Comparison of ENCODE assay signal across 8 cellular contexts in the genomic region with DNA sequence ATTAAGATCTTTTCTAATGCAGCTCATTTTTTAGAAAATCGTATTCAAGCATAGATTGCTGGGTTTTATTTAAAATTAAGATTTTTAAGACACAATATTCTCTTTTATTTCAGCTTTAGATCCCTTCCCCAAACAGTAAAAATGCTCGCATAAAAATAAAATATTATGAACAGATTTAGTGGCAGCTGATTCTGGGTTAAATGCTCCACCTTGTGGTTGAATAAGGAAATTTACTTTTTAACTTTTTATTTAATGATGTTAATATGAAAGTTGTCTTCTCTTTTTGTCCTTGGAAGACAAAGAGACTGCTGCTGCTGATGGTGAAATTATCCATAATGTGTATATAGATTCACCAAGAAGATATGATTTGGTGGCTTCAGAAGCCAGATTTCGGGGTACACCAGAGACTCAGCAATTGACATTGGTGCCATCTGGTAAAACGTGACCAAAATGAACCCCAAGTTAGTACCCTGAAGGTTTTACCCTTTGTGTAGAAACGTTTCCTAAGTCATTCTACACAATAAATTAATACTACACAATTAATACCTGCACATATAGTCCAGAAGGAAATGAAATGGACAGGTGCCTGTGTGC.
DNase-seq lines count a peak whose midpoint lies in the region; ATAC-seq and TF ChIP-seq lines count a peak whose summit lies in the region.

No MANE protein-coding gene starts in this region.

- in situ Hi-C loops in astrocyte of the spinal cord (cut with HindIII; ENCODE audit: low sequenced_read_pairs), result no loop called here

- H3K27me3 Mint-ChIP-seq in Calu3 (ENCODE audit: unreplicated experiment) (no peaks in the 10 kb centered on the region), mesothelial cell of epicardium (ENCODE audit: low read depth) (no peaks in the 10 kb centered on the region)
- H3K27me3 Mint-ChIP-seq in activated T-cell treated with anti-CD3 and anti-CD28 coated beads, Interleukin-2, amount 50 U/mL, for 4 hours (ENCODE audit: low read depth), result peaks cover 3% of the 10 kb centered on the region
- H3K27me3 Mint-ChIP-seq in activated T-cell treated with anti-CD3 and anti-CD28 coated beads, Interleukin-2, amount 50 U/mL, for 72 hours (ENCODE audit: low read depth), result no peaks in the 10 kb centered on the region

- H3K36me3 Mint-ChIP-seq in Calu3 (ENCODE audit: insufficient read depth, unreplicated experiment) (no peaks in the 10 kb centered on the region), mesothelial cell of epicardium (no peaks in the 10 kb centered on the region)
- no peaks in the 10 kb centered on the region for H3K36me3 Mint-ChIP-seq in activated T-cell treated with anti-CD3 and anti-CD28 coated beads, Interleukin-2, amount 50 U/mL, for 4 hours (ENCODE audit: insufficient read depth)
- H3K36me3 Mint-ChIP-seq in activated T-cell treated with anti-CD3 and anti-CD28 coated beads, Interleukin-2, amount 50 U/mL, for 72 hours (ENCODE audit: insufficient read depth in 2 of 2), result no peaks in the 10 kb centered on the region

- no peak overlapping the region for H3K4me3 ChIP-seq in astrocyte of the spinal cord (ENCODE audit: low read depth, low read length)

- CTCF ChIA-PET in Calu3 (lab: Charles Lee), result no interaction called here

- no peak overlapping the region for H3K4me3 Mint-ChIP-seq in Calu3 (ENCODE audit: low read depth, unreplicated experiment)
- H3K4me3 Mint-ChIP-seq in mesothelial cell of epicardium, result no peak overlapping the region
- H3K4me3 Mint-ChIP-seq in activated T-cell treated with anti-CD3 and anti-CD28 coated beads, Interleukin-2, amount 50 U/mL, for 4 hours, result no peak overlapping the region
- H3K4me3 Mint-ChIP-seq in activated T-cell treated with anti-CD3 and anti-CD28 coated beads, Interleukin-2, amount 50 U/mL, for 72 hours, result no peak overlapping the region

- no peak overlapping the region for H3K27ac Mint-ChIP-seq in Calu3 (ENCODE audit: unreplicated experiment)
- H3K27ac Mint-ChIP-seq in mesothelial cell of epicardium, result no peak overlapping the region
- H3K27ac Mint-ChIP-seq in activated T-cell treated with anti-CD3 and anti-CD28 coated beads, Interleukin-2, amount 50 U/mL, for 72 hours, result no peak overlapping the region

- H3K9me3 Mint-ChIP-seq in Calu3 (ENCODE audit: low read depth, unreplicated experiment), result no peaks in the 10 kb centered on the region
- H3K9me3 Mint-ChIP-seq in mesothelial cell of epicardium, result no peaks in the 10 kb centered on the region
- H3K9me3 Mint-ChIP-seq in activated T-cell treated with anti-CD3 and anti-CD28 coated beads, Interleukin-2, amount 50 U/mL, for 4 hours, result no peaks in the 10 kb centered on the region
- no peaks in the 10 kb centered on the region for H3K9me3 Mint-ChIP-seq in activated T-cell treated with anti-CD3 and anti-CD28 coated beads, Interleukin-2, amount 50 U/mL, for 72 hours

- no TSS peak for BruUV-seq in Calu3 (replicated peaks; lab: Mats Ljungman, UMichigan)

- no peak for DNase-seq in Calu3
- peak; percentile 23 for DNase-seq in M059J (ENCODE audit: low read depth)
- DNase-seq in astrocyte of the spinal cord (ENCODE audit: low read depth, low spot score), result peak; percentile 44
- no peak for DNase-seq in mesothelial cell of epicardium (ENCODE audit: low spot score in 2 of 2, unreplicated experiment in 2 of 2)
- DNase-seq in activated CD8-positive, alpha-beta memory T cell treated with anti-CD3 and anti-CD28 coated beads for 24 hours, result no peak
- no peak for DNase-seq in activated T-cell treated with anti-CD3 and anti-CD28 coated beads, Interleukin-2, amount 50 U/mL, for 4 hours
- no peak for DNase-seq in activated T-cell treated with anti-CD3 and anti-CD28 coated beads, Interleukin-2, amount 50 U/mL, for 72 hours
- DNase-seq in KG1 (lab: John Stamatoyannopoulos, UW), result no peak

- intact Hi-C loops in Calu3 (cut with micrococcal nuclease; ENCODE audit: unreplicated experiment), result loop anchor here (5.0 to 10.0 kb wide), 3 partner anchors 552 to 1102 kb away; no protein-coding TSS in a partner anchor

- H3K4me1 Mint-ChIP-seq in Calu3 (ENCODE audit: low read depth, unreplicated experiment), result no peaks in the 10 kb centered on the region
- H3K4me1 Mint-ChIP-seq in mesothelial cell of epicardium, result peaks cover 4% of the 10 kb centered on the region
- H3K4me1 Mint-ChIP-seq in activated T-cell treated with anti-CD3 and anti-CD28 coated beads, Interleukin-2, amount 50 U/mL, for 4 hours (ENCODE audit: low read depth), result no peaks in the 10 kb centered on the region
- peaks cover 4% of the 10 kb centered on the region for H3K4me1 Mint-ChIP-seq in activated T-cell treated with anti-CD3 and anti-CD28 coated beads, Interleukin-2, amount 50 U/mL, for 72 hours (ENCODE audit: low read depth)

- no peak for ATAC-seq in activated T-cell treated with anti-CD3 and anti-CD28 coated beads, Interleukin-2, amount 50 U/mL, for 4 hours
- no peak for ATAC-seq in activated T-cell treated with anti-CD3 and anti-CD28 coated beads, Interleukin-2, amount 50 U/mL, for 72 hours (replicated peaks in 1 of 2)

- TF ChIP-seq CTCF in Calu3 (IDR thresholded peaks at IDR 0.05; ENCODE audit: unreplicated experiment) (peak; percentile 40), astrocyte of the spinal cord (IDR thresholded peaks at IDR 0.05; ENCODE audit: low read depth, low read length) (peak; percentile 31), mesothelial cell of epicardium (IDR thresholded peaks at IDR 0.05; ENCODE audit: unreplicated experiment) (peak; percentile 98)

Comparison
In these comparisons a context has a peak if more than half of its experiments do, and no peak if none do; other contexts are left out.
1. DNase-seq: peak in M059J (single experiment) and astrocyte of the spinal cord (single experiment); none in Calu3 (single experiment), mesothelial cell of epicardium (0 of 2), activated CD8-positive, alpha-beta memory T cell treated with anti-CD3 and anti-CD28 coated beads for 24 hours (single experiment), activated T-cell treated with anti-CD3 and anti-CD28 coated beads, Interleukin-2, amount 50 U/mL, for 4 hours (single experiment), activated T-cell treated with anti-CD3 and anti-CD28 coated beads, Interleukin-2, amount 50 U/mL, for 72 hours (0 of 2) and KG1 (single experiment).
2. CTCF ChIP-seq: peak in every context shown above with its lines; median percentile 98 in mesothelial cell of epicardium; 40 in Calu3; 31 in astrocyte of the spinal cord.